13 cellular contexts compared by ENCODE assay signal in genomic region chr3:25429960-25430941, GRCh38. TPM values are rescaled to one million over a fixed set of nuclear protein-coding genes. Genes with fewer than 3 reads are reported as not detected.
A peak's percentile ranks its signal among the peaks of the same experiment; 100 is the strongest.
DNase-seq lines count a peak whose midpoint lies in the region; ATAC-seq and TF ChIP-seq lines count a peak whose summit lies in the region.
"Had no signal": no experiment of that assay in that cellular context is flagged by ENCODE, and none has a peak within 500 bp of the region (broad histone marks: within the 10 kb centered on the region; RNA-seq: fewer than 3 reads in every experiment).

No MANE protein-coding gene starts in this region.

- no peaks in the 10 kb centered on the region for H3K36me3 ChIP-seq in left ventricle myocardium inferior
- H3K36me3 ChIP-seq in fibroblast of lung (ENCODE audit: control insufficient read depth, insufficient read depth, low read length) = no peaks in the 10 kb centered on the region
- no peaks in the 10 kb centered on the region for H3K36me3 ChIP-seq in neuronal stem cell (replicated peaks in 1 of 2; ENCODE audit: control insufficient read depth in 2 of 2, insufficient read depth in 2 of 2, low read length in 2 of 2)
- no peaks in the 10 kb centered on the region for H3K36me3 ChIP-seq in vagina
- H3K36me3 ChIP-seq in GM23248 (ENCODE audit: low read depth) = no peaks in the 10 kb centered on the region

- no peaks in the 10 kb centered on the region; the same call in 1 of the 2 replicates for H3F3A ChIP-seq in GM23248 (ENCODE audit: insufficient read depth)

- no peak overlapping the region for H3K9ac ChIP-seq in fibroblast of lung (ENCODE audit: insufficient read depth, low read length)
- no peak overlapping the region for H3K9ac ChIP-seq in neuronal stem cell (ENCODE audit: low read depth, low read length, poor library complexity)
- H3K9ac ChIP-seq in GM23248 = no peak overlapping the region

- no CpG with 5 or more reads among the region's 8 CpGs for WGBS in neuronal stem cell (ENCODE audit: extremely low coverage in 2 of 2, insufficient read length in 2 of 2, insufficient replicate concordance in 1 of 2), 2 donors
- WGBS in GM23248 (ENCODE audit: low coverage in 1 of 2, low lambda C conversion rate in 2 of 2, missing lambda C conversion rate in 2 of 2), 2 experiments = 83 to 85% methylated on average over 8 of the region's 8 CpGs

- TF ChIP-seq POLR2A in vagina (IDR thresholded peaks at IDR 0.05) = no peak

- H3K27ac ChIP-seq in left ventricle myocardium inferior (replicated peaks) (peak overlapping the region; percentile 96), fibroblast of lung (ENCODE audit: insufficient read depth, low read length) (peak overlapping the region; percentile 30), neuronal stem cell (replicated peaks; ENCODE audit: low read length) (peak overlapping the region; percentile 40), vagina (peak overlapping the region; percentile 88), GM23248 (no peak overlapping the region)

- H2BK120ac ChIP-seq in neuronal stem cell (ENCODE audit: low read depth, low read length) = no peak overlapping the region

- ATAC-seq in left ventricle myocardium superior = no peak

- H3K4me3 ChIP-seq in left ventricle myocardium inferior = peak overlapping the region; percentile 83
- peak overlapping the region; percentile 68 to 84 (median 76) for H3K4me3 ChIP-seq in fibroblast of lung (replicated peaks in 1 of 4; ENCODE audit: control extremely low read depth in 1 of 4, insufficient read depth in 1 of 4, low read depth in 3 of 4, low read length in 4 of 4)
- peak overlapping the region in 1 of 2 donors; percentile 53 for H3K4me3 ChIP-seq in neuronal stem cell (ENCODE audit: low read length in 2 of 2)
- H3K4me3 ChIP-seq in vagina = peak overlapping the region; percentile 53 to 59
- no peak overlapping the region for H3K4me3 ChIP-seq in GM23248

- H2BK15ac ChIP-seq in neuronal stem cell (ENCODE audit: low read length) = no peak overlapping the region

- in situ Hi-C loops in GM23248 (cut with MboI) = no loop called here

- H3K4me2 ChIP-seq in fibroblast of lung (ENCODE audit: extremely low read depth, insufficient read depth, low read length) (peak overlapping the region; percentile 93), neuronal stem cell (ENCODE audit: insufficient read depth, low read length, poor library complexity, severe bottlenecking) (no peak overlapping the region), GM23248 (ENCODE audit: unreplicated experiment) (no peak overlapping the region)

- H4K8ac ChIP-seq in neuronal stem cell (ENCODE audit: low read depth, low read length) = no peak overlapping the region

- H3K4ac ChIP-seq in neuronal stem cell (ENCODE audit: low read length) = no peak overlapping the region

- TF ChIP-seq CTCF in left ventricle myocardium inferior (IDR thresholded peaks at IDR 0.05; ENCODE audit: borderline replicate concordance) (no peak), fibroblast of lung (conservative IDR thresholded peaks at IDR 0.05 in 1 of 2, IDR thresholded peaks at IDR 0.05 in 1 of 2; ENCODE audit: low read depth in 1 of 2, low read length in 2 of 2) (no peak), vagina (IDR thresholded peaks at IDR 0.05) (no peak)

- H2AFZ ChIP-seq in fibroblast of lung (ENCODE audit: low read length) (peak overlapping the region; percentile 21), neuronal stem cell (ENCODE audit: low read length) (no peak overlapping the region), GM23248 (no peak overlapping the region)

- H4K91ac ChIP-seq in neuronal stem cell (ENCODE audit: low read depth, low read length, poor library complexity) = no peak overlapping the region

- peaks cover 9% of the 10 kb centered on the region for H3K79me2 ChIP-seq in fibroblast of lung (ENCODE audit: control insufficient read depth, insufficient read depth, low read length)
- no peaks in the 10 kb centered on the region for H3K79me2 ChIP-seq in GM23248 (ENCODE audit: insufficient read depth)

- no peak overlapping the region for H2BK5ac ChIP-seq in neuronal stem cell (ENCODE audit: low read length)

- H2BK12ac ChIP-seq in neuronal stem cell (ENCODE audit: low read length) = no peak overlapping the region

- no peak overlapping the region for H3K14ac ChIP-seq in neuronal stem cell (ENCODE audit: low read length)

- intact Hi-C loops in left ventricle myocardium inferior (cut with micrococcal nuclease) = loop anchor here (5.0 kb wide), 1 partner anchor 162 kb away; no protein-coding TSS in a partner anchor
- intact Hi-C loops in left ventricle myocardium superior (cut with micrococcal nuclease) = loop anchor here (5.0 to 10.0 kb wide), 2 partner anchors 162 to 395 kb away; no protein-coding TSS in a partner anchor
- intact Hi-C loops in vagina (cut with DNase I) = loop anchor here (10.0 kb wide), 1 partner anchor 165 kb away; no protein-coding TSS in a partner anchor

- H3K9me3 ChIP-seq in left ventricle myocardium inferior (replicated peaks) = no peaks in the 10 kb centered on the region
- H3K9me3 ChIP-seq in fibroblast of lung (ENCODE audit: control insufficient read depth, insufficient read depth, low read depth, low read length) = no peaks in the 10 kb centered on the region
- H3K9me3 ChIP-seq in neuronal stem cell (replicated peaks in 1 of 2; ENCODE audit: control insufficient read depth in 2 of 2, insufficient read depth in 1 of 2, low read depth in 1 of 2, low read length in 2 of 2) = no peaks in the 10 kb centered on the region
- no peaks in the 10 kb centered on the region for H3K9me3 ChIP-seq in vagina
- no peaks in the 10 kb centered on the region for H3K9me3 ChIP-seq in GM23248 (ENCODE audit: low read depth)

- no peaks in the 10 kb centered on the region for H3K27me3 ChIP-seq in left ventricle myocardium inferior (ENCODE audit: low read depth)
- no peaks in the 10 kb centered on the region for H3K27me3 ChIP-seq in fibroblast of lung (ENCODE audit: control insufficient read depth, insufficient read depth, low read length)
- H3K27me3 ChIP-seq in neuronal stem cell (ENCODE audit: control insufficient read depth in 3 of 3, insufficient read depth in 3 of 3, low read depth in 1 of 3, low read length in 3 of 3) = no peaks in the 10 kb centered on the region
- H3K27me3 ChIP-seq in vagina = no peaks in the 10 kb centered on the region
- no peaks in the 10 kb centered on the region for H3K27me3 ChIP-seq in GM23248 (replicated peaks; ENCODE audit: insufficient read depth)

- DNase-seq in left ventricle myocardium inferior (no peak), left ventricle myocardium superior (no peak), fibroblast of lung (ENCODE audit: low read depth in 2 of 2) (peak in 1 of 2 donors; percentile 70), neuronal stem cell (ENCODE audit: low spot score) (no peak), vagina (ENCODE audit: extremely low spot score in 2 of 2) (no peak), GOT3 (lab: John Stamatoyannopoulos, UW) (no peak), GM23248 (no peak), AG08396 (ENCODE audit: low spot score) (no peak)
- DNase-seq: activated CD4-positive, alpha-beta T cell treated with anti-CD3 and anti-CD28 coated beads, Interleukin-2, amount 50 U/mL, for 48 hours; activated naive CD8-positive, alpha-beta T cell treated with anti-CD3 and anti-CD28 coated beads, Interleukin-2, amount 10 ng/mL, durations not matched to agents 7 days and 5 days; KBM-7; SIG-M5; stimulated activated CD4-positive, alpha-beta T cell treated with anti-CD3 and anti-CD28 coated beads, Interleukin-4, amount 100 ng/mL, for 24 hours had no signal

- H3K9me2 ChIP-seq in GM23248 (ENCODE audit: insufficient read depth) = no peaks in the 10 kb centered on the region

- no peaks in the 10 kb centered on the region for H4K20me1 ChIP-seq in fibroblast of lung (ENCODE audit: control insufficient read depth, extremely low read depth, insufficient read depth, low read length)
- no peaks in the 10 kb centered on the region for H4K20me1 ChIP-seq in GM23248 (ENCODE audit: insufficient read depth)

- no peak overlapping the region for H3K23ac ChIP-seq in neuronal stem cell (ENCODE audit: low read depth, low read length, poor library complexity)

- H2AK5ac ChIP-seq in neuronal stem cell (ENCODE audit: low read depth, low read length) = no peak overlapping the region

- H3K18ac ChIP-seq in neuronal stem cell (ENCODE audit: low read length) = no peak overlapping the region

- no peaks in the 10 kb centered on the region for H3K79me1 ChIP-seq in neuronal stem cell (ENCODE audit: low read depth, low read length)

- H3K4me1 ChIP-seq in left ventricle myocardium inferior (peaks cover 87% of the 10 kb centered on the region), fibroblast of lung (ENCODE audit: control insufficient read depth, extremely low read depth, insufficient read depth, low read length) (peaks cover 3% of the 10 kb centered on the region), neuronal stem cell (ENCODE audit: control insufficient read depth in 2 of 2, insufficient read depth in 1 of 2, low read depth in 1 of 2, low read length in 2 of 2) (peaks cover 13 to 30% of the 10 kb centered on the region in 2 donors), vagina (peaks cover 30% of the 10 kb centered on the region), GM23248 (ENCODE audit: insufficient read depth) (0 out of 2 replicates have a peak, but pooled peaks cover 3% of the 10 kb centered on the region)

RNA-seq across cellular contexts. Expression of gene RARB, which starts 2.2 kb away (rescaled TPM):
- total RNA-seq in left ventricle myocardium inferior = 15.6 TPM
- total RNA-seq in left ventricle myocardium superior = 22.8 TPM
- total RNA-seq in fibroblast of lung = 9.4 and 10.3 TPM in 2 replicates
- polyA plus RNA-seq in fibroblast of lung = 2.3 and 13.3 TPM in 2 replicates
- 1.5 and 7.2 TPM in 2 replicates for polyA plus RNA-seq in fibroblast of lung (2012)
- polyA minus RNA-seq in fibroblast of lung (ENCODE audit: low replicate concordance) = 4.4 and 6.8 TPM in 2 replicates
- polyA plus RNA-seq in neuronal stem cell (2013, experiment 1 of 2) = 0.96 TPM
- 1.00 TPM for polyA plus RNA-seq in neuronal stem cell (2013, experiment 2 of 2)
- total RNA-seq in vagina = 15.0 TPM
- not detected in 2 replicates for total RNA-seq in GM23248 (2014; rRNA removed; shearing (Covaris generic))
- 0.11 and 0.22 TPM in 2 replicates for polyA plus RNA-seq in GM23248 (2016; fragmentation: Nextera tagmentation; extraction: Ambion mirVana)
- total RNA-seq: activated naive CD8-positive, alpha-beta T cell treated with anti-CD3 and anti-CD28 coated beads, Interleukin-2, amount 10 ng/mL, durations not matched to agents 7 days and 5 days had no signal

Comparison
In these comparisons a context has a peak if more than half of its experiments do, and no peak if none do; other contexts are left out.
1. RNA of gene RARB, which starts 2.2 kb away (total RNA-seq): 22.8 TPM in left ventricle myocardium superior (single experiment), 15.6 TPM in left ventricle myocardium inferior (single experiment), 15.0 TPM in vagina (single experiment) and 9.4 to 10.3 TPM in fibroblast of lung; not detected in GM23248; every median in the first group is over 10 times any median in the second.